1 cellular context compared by ENCODE assay signal in genomic region chr7:116949941-116950801, GRCh38.
TF ChIP-seq lines count a peak whose summit lies in the region.

No MANE protein-coding gene starts in this region.

TF ChIP-seq in K562, 482 proteins besides CTCF, POLR2A, EP300 and RAD21 (continued from another document and continues in another):
- TF ChIP-seq NR0B1 (IDR thresholded peaks at IDR 0.05; ENCODE audit: partially characterized antibody), result no peak
- no peak for TF ChIP-seq ZNF146 (CRISPR knock-in tag; IDR thresholded peaks at IDR 0.05; ENCODE audit: unreplicated experiment)
- TF ChIP-seq MXI1 (IDR thresholded peaks at IDR 0.05; ENCODE audit: low read depth, low read length), result no peak
- no peak for TF ChIP-seq KLF13 (tag; IDR thresholded peaks at IDR 0.05; ENCODE audit: borderline replicate concordance, low read depth)
- no peak for TF ChIP-seq ZNF740 (CRISPR knock-in tag; IDR thresholded peaks at IDR 0.05)
- TF ChIP-seq ZNF740 (tag; IDR thresholded peaks at IDR 0.05), result no peak
- TF ChIP-seq POLR2G (IDR thresholded peaks at IDR 0.05; ENCODE audit: low read depth, low read length), result no peak
- 0 out of 2 replicates have a peak, but pooled peaks have one; percentile 30 for TF ChIP-seq ZNF444 (CRISPR knock-in tag; IDR thresholded peaks at IDR 0.05)
- TF ChIP-seq HMGXB4 (CRISPR knock-in tag; IDR thresholded peaks at IDR 0.05), result no peak
- TF ChIP-seq ARID1B (IDR thresholded peaks at IDR 0.05), result peak; percentile 100
- TF ChIP-seq KAT2B (IDR thresholded peaks at IDR 0.05; ENCODE audit: low read depth, low read length), result no peak
- TF ChIP-seq ZNF507 (tag; conservative IDR thresholded peaks at IDR 0.05), result no peak
- peak; percentile 100 for TF ChIP-seq SMARCA4 (IDR thresholded peaks at IDR 0.05)
- TF ChIP-seq RFX7 (CRISPR knock-in tag; IDR thresholded peaks at IDR 0.05), result no peak
- peak; percentile 37 to 88; a peak in 3 of 4 replicates for TF ChIP-seq BCLAF1 (IDR thresholded peaks at IDR 0.05; ENCODE audit: borderline replicate concordance in 1 of 2, control insufficient read depth in 1 of 2, low read depth in 2 of 2, low read length in 1 of 2)
- peak; percentile 94 for TF ChIP-seq TOE1 (IDR thresholded peaks at IDR 0.05; ENCODE audit: borderline replicate concordance)
- 0 out of 2 replicates have a peak, but pooled peaks have one; percentile 19 for TF ChIP-seq TOE1 (CRISPR knock-in tag; IDR thresholded peaks at IDR 0.05; ENCODE audit: borderline replicate concordance, low read depth)
- TF ChIP-seq RUNX1 (IDR thresholded peaks at IDR 0.05; ENCODE audit: low read depth), result 0 out of 2 replicates have a peak, but pooled peaks have one; percentile 72
- peak; percentile 79; the same call in 1 of the 2 replicates for TF ChIP-seq ZNF395 (CRISPR knock-in tag; IDR thresholded peaks at IDR 0.05)
- no peak for TF ChIP-seq HMG20A (CRISPR knock-in tag; conservative IDR thresholded peaks at IDR 0.05)
- TF ChIP-seq FOXJ3 (CRISPR knock-in tag; IDR thresholded peaks at IDR 0.05), result no peak
- no peak for TF ChIP-seq ETV5 (CRISPR knock-in tag; IDR thresholded peaks at IDR 0.05; ENCODE audit: low read depth)
- TF ChIP-seq CCNT2 (IDR thresholded peaks at IDR 0.05; ENCODE audit: borderline replicate concordance, extremely low read depth, insufficient read length, low read depth, low read length), result no peak
- TF ChIP-seq ILK (tag; IDR thresholded peaks at IDR 0.05; ENCODE audit: borderline replicate concordance, low read depth), result no peak; the same call in 1 of the 2 replicates
- TF ChIP-seq JUNB (CRISPR knock-in tag; conservative IDR thresholded peaks at IDR 0.05), result peak; percentile 85
- no peak for TF ChIP-seq HNRNPH1 (optimal IDR thresholded peaks at IDR 0.05; ENCODE audit: low read depth, low read length)
- no peak for TF ChIP-seq NR2C2 (CRISPR knock-in tag; IDR thresholded peaks at IDR 0.05)
- no peak; the same call in 1 of the 2 replicates for TF ChIP-seq NR2C2 (tag; IDR thresholded peaks at IDR 0.05)
- peak; percentile 98 for TF ChIP-seq ELF4 (CRISPR knock-in tag; IDR thresholded peaks at IDR 0.05)
- TF ChIP-seq ZNF764 (CRISPR knock-in tag; IDR thresholded peaks at IDR 0.05; ENCODE audit: low read depth), result no peak
- no peak for TF ChIP-seq ZNF785 (CRISPR knock-in tag; IDR thresholded peaks at IDR 0.05)
- no peak for TF ChIP-seq ZNF408 (CRISPR knock-in tag; IDR thresholded peaks at IDR 0.05; ENCODE audit: low read depth)
- no peak for TF ChIP-seq SRSF3 (IDR thresholded peaks at IDR 0.05; ENCODE audit: insufficient read depth, low read length)
- TF ChIP-seq ZNF707 (CRISPR knock-in tag; conservative IDR thresholded peaks at IDR 0.05), result no peak
- no peak for TF ChIP-seq GTF2F1 (IDR thresholded peaks at IDR 0.05; ENCODE audit: low read depth, low read length)
- no peak for TF ChIP-seq RNF219 (CRISPR knock-in tag; IDR thresholded peaks at IDR 0.05)
- 0 out of 2 replicates have a peak, but pooled peaks have one; percentile 31 for TF ChIP-seq ZNF830 (CRISPR knock-in tag; IDR thresholded peaks at IDR 0.05)
- TF ChIP-seq ZBTB8A (IDR thresholded peaks at IDR 0.05; ENCODE audit: partially characterized antibody), result peak; percentile 81
- TF ChIP-seq MED1 (CRISPR knock-in tag; IDR thresholded peaks at IDR 0.05; ENCODE audit: borderline replicate concordance), result no peak
- no peak for TF ChIP-seq PURB (CRISPR knock-in tag; IDR thresholded peaks at IDR 0.05; ENCODE audit: low read depth)
- peak; percentile 98 for TF ChIP-seq CC2D1A (IDR thresholded peaks at IDR 0.05)
- no peak for TF ChIP-seq ZHX1 (conservative IDR thresholded peaks at IDR 0.05; ENCODE audit: low read length)
- TF ChIP-seq ZFP1 (CRISPR knock-in tag; IDR thresholded peaks at IDR 0.05), result no peak
- TF ChIP-seq SMAD3 (CRISPR knock-in tag; conservative IDR thresholded peaks at IDR 0.05), result no peak
- peak; percentile 94 for TF ChIP-seq TAL1 (IDR thresholded peaks at IDR 0.05)
- TF ChIP-seq ZNF12 (CRISPR knock-in tag; IDR thresholded peaks at IDR 0.05), result no peak
- no peak for TF ChIP-seq DLX4 (CRISPR knock-in tag; IDR thresholded peaks at IDR 0.05)
- TF ChIP-seq EWSR1 (IDR thresholded peaks at IDR 0.05; ENCODE audit: borderline replicate concordance, low read depth, partially characterized antibody), result no peak
- TF ChIP-seq CEBPG (CRISPR knock-in tag; IDR thresholded peaks at IDR 0.05), result no peak
- peak in 1 of 2 experiments; percentile 23; a peak in 1 of 4 replicates for TF ChIP-seq CEBPG (tag; conservative IDR thresholded peaks at IDR 0.05 in 1 of 2, IDR thresholded peaks at IDR 0.05 in 1 of 2)
- TF ChIP-seq ZC3H8 (IDR thresholded peaks at IDR 0.05), result peak; percentile 96
- TF ChIP-seq KDM2B (CRISPR knock-in tag; IDR thresholded peaks at IDR 0.05), result no peak
- peak; percentile 68; the same call in 1 of the 2 replicates for TF ChIP-seq ZSCAN29 (IDR thresholded peaks at IDR 0.05)
- no peak for TF ChIP-seq ZNF133 (CRISPR knock-in tag; IDR thresholded peaks at IDR 0.05)
- TF ChIP-seq ZNF431 (CRISPR knock-in tag; IDR thresholded peaks at IDR 0.05), result no peak
- TF ChIP-seq RBM15 (IDR thresholded peaks at IDR 0.05; ENCODE audit: insufficient read depth, low read length), result no peak
- peak; percentile 86 for TF ChIP-seq NEUROD1 (IDR thresholded peaks at IDR 0.05; ENCODE audit: borderline replicate concordance, low read depth, low read length, partially characterized antibody)
- TF ChIP-seq PPARD (CRISPR knock-in tag; IDR thresholded peaks at IDR 0.05), result no peak
- TF ChIP-seq RBM25 (IDR thresholded peaks at IDR 0.05; ENCODE audit: low read depth, low read length, severe bottlenecking), result no peak
- TF ChIP-seq ELF2 (CRISPR knock-in tag; IDR thresholded peaks at IDR 0.05), result peak; percentile 50; the same call in 1 of the 2 replicates
- no peak for TF ChIP-seq IRF1 (CRISPR knock-in tag; IDR thresholded peaks at IDR 0.05; ENCODE audit: borderline replicate concordance)
- peak; percentile 82 for TF ChIP-seq ZNF589 (CRISPR knock-in tag; IDR thresholded peaks at IDR 0.05; ENCODE audit: low read depth)
- TF ChIP-seq FIP1L1 (IDR thresholded peaks at IDR 0.05; ENCODE audit: low read depth, low read length, poor library complexity, severe bottlenecking), result no peak
- TF ChIP-seq TEAD2 (tag; IDR thresholded peaks at IDR 0.05), result no peak
- TF ChIP-seq HMG20B (CRISPR knock-in tag; IDR thresholded peaks at IDR 0.05), result no peak
